In genomic region chr3:23198801-23199200, GRCh38 we compare ENCODE assay signal across 23 cellular contexts. TPM values are rescaled to one million over a fixed set of nuclear protein-coding genes. Genes with fewer than 3 reads are reported as not detected.
DNase-seq lines count a peak whose midpoint lies in the region; ATAC-seq and TF ChIP-seq lines count a peak whose summit lies in the region.
"Had no signal": no experiment of that assay in that cellular context is flagged by ENCODE, and none has a peak within 500 bp of the region (broad histone marks: within the 10 kb centered on the region; RNA-seq: fewer than 3 reads in every experiment).

No MANE protein-coding gene starts in this region.

- H3K9me3 ChIP-seq in ascending aorta (no peaks in the 10 kb centered on the region), tibial artery (no peaks in the 10 kb centered on the region), right atrium auricular region (no peaks in the 10 kb centered on the region)
- H3K9me3 ChIP-seq: pancreas, SJSA1, spleen, upper lobe of left lung had no signal

- H3K4me1 ChIP-seq in ascending aorta (no peaks in the 10 kb centered on the region), tibial artery (peaks cover 0 to 20% (median 0%) of the 10 kb centered on the region in 4 donors), right atrium auricular region (peaks cover 0 to 5% of the 10 kb centered on the region in 2 donors)
- H3K4me1 ChIP-seq: pancreas had no signal

- H3K27me3 ChIP-seq in ascending aorta (no peaks in the 10 kb centered on the region), tibial artery (no peaks in the 10 kb centered on the region), right atrium auricular region (no peaks in the 10 kb centered on the region)
- H3K27me3 ChIP-seq: pancreas, upper lobe of left lung had no signal

- ATAC-seq in GM19328 (IDR thresholded peaks at IDR 0.05; ENCODE audit: unreplicated experiment) (no peak), HG03097 (IDR thresholded peaks at IDR 0.05; ENCODE audit: low FRiP score, unreplicated experiment) (no peak)
- ATAC-seq: pancreas, right cardiac atrium had no signal

- no peaks in the 10 kb centered on the region for H3K36me3 ChIP-seq in ascending aorta
- H3K36me3 ChIP-seq in tibial artery, result peaks cover 0 to 4% (median 0%) of the 10 kb centered on the region in 3 donors
- H3K36me3 ChIP-seq in right atrium auricular region, result no peaks in the 10 kb centered on the region
- H3K36me3 ChIP-seq: pancreas, spleen, upper lobe of left lung had no signal

- intact Hi-C loops in ascending aorta (cut with DNase I) (no loop called here), tibial artery (cut with DNase I; ENCODE audit: low total_unique reads) (no loop called here)

- H3K27ac ChIP-seq in ascending aorta (peak overlapping the region; percentile 28 to 67), tibial artery (peak overlapping the region; percentile 48 to 61), right atrium auricular region (no peak overlapping the region)
- H3K27ac ChIP-seq: KMS-11, pancreas, SJSA1, spleen, upper lobe of left lung had no signal

- peak overlapping the region in 1 of 2 donors; percentile 4 for H3K4me3 ChIP-seq in ascending aorta
- H3K4me3 ChIP-seq in foreskin fibroblast (ENCODE audit: low read depth in 1 of 2, low read length in 2 of 2), result peak overlapping the region in 1 of 2 donors; percentile 12
- H3K4me3 ChIP-seq in tibial artery, result no peak overlapping the region
- H3K4me3 ChIP-seq in right atrium auricular region, result no peak overlapping the region
- H3K4me3 ChIP-seq: lung, pancreas, SJSA1, spleen, upper lobe of left lung had no signal

- DNase-seq in EH (ENCODE audit: low read depth) (peak; percentile 59), ascending aorta (ENCODE audit: low spot score in 2 of 2) (no peak), foreskin fibroblast (peak; percentile 67 to 85), tibial artery (no peak), right atrium auricular region (ENCODE audit: low spot score) (no peak)
- DNase-seq: activated CD4-positive, alpha-beta T cell treated with anti-CD3 and anti-CD28 coated beads, Interleukin-2, amount 50 U/mL, for 48 hours; activated naive CD4-positive, alpha-beta T cell treated with anti-CD3 and anti-CD28 coated beads, Interleukin-2, amount 50 U/mL, for 16 hours; anterior cingulate cortex; caudate nucleus; GDM1; head of caudate nucleus; NCI-H1436; NCI-H2081 treated with DMSO at 0.1 percent for 48 hours; NCI-H345; pancreas; right cardiac atrium; spleen; upper lobe of left lung had no signal

- no peak for TF ChIP-seq CTCF in ascending aorta (IDR thresholded peaks at IDR 0.05)
- TF ChIP-seq CTCF in foreskin fibroblast (IDR thresholded peaks at IDR 0.05; ENCODE audit: low read depth, low read length), result no peak
- TF ChIP-seq CTCF in tibial artery (IDR thresholded peaks at IDR 0.05), result no peak
- TF ChIP-seq CTCF in right atrium auricular region (IDR thresholded peaks at IDR 0.05), result no peak

RNA-seq across cellular contexts. Expression of gene UBE2E2, which starts 4.3 kb away (rescaled TPM):
- total RNA-seq in ascending aorta (5.3 TPM), right atrium auricular region (10 to 100 TPM; 31.0 to 36.7 TPM)

Comparison
In these comparisons a context has a peak if more than half of its experiments do, and no peak if none do; other contexts are left out.
1. DNase-seq: peak in EH (single experiment) and foreskin fibroblast (2 of 2); none in ascending aorta (0 of 2), tibial artery (0 of 2) and right atrium auricular region (single experiment).
2. H3K27ac ChIP-seq: peak in ascending aorta (2 of 2) and tibial artery (2 of 2); none in right atrium auricular region (0 of 2).